In genomic region chr14:32968972-32969544, GRCh38 we compare ENCODE assay signal across 24 cellular contexts. TPM values are rescaled to one million over a fixed set of nuclear protein-coding genes. Genes with fewer than 3 reads are reported as not detected.
"Had no signal": no experiment of that assay in that cellular context is flagged by ENCODE, and none has a peak within 500 bp of the region (broad histone marks: within the 10 kb centered on the region; RNA-seq: fewer than 3 reads in every experiment).

No MANE protein-coding gene starts in this region.

- H3K79me2 ChIP-seq: hepatocyte had no signal

- H3K4me1 ChIP-seq: heart right ventricle, prostate gland, right lobe of liver, tibial nerve, vagina had no signal

- H3K36me3 ChIP-seq: heart right ventricle, ovary, prostate gland, right lobe of liver, tibial nerve, vagina had no signal

- H3K9me3 Mint-ChIP-seq: stimulated activated naive CD8-positive, alpha-beta T cell treated with anti-CD3 and anti-CD28 coated beads, Interleukin-15, Interleukin-2, amounts not matched to agents 100 ng/mL and 50 ng/mL, for 24 hours; type B pancreatic cell had no signal

- H3K27ac ChIP-seq: heart right ventricle, hepatocyte, ovary, prostate gland, right lobe of liver, skin epidermis, tibial nerve, vagina had no signal

- H3K27me3 ChIP-seq: heart right ventricle, hepatocyte, ovary, right lobe of liver, tibial nerve, vagina had no signal

- H3K4me2 ChIP-seq: hepatocyte had no signal

- H3K27me3 Mint-ChIP-seq: natural killer cell treated with Interleukin-12 subunit alpha and Interleukin-12 subunit beta and Interleukin-15 and Interleukin-18, amount 100 ng/mL, for 72 hours; stimulated activated naive CD8-positive, alpha-beta T cell treated with anti-CD3 and anti-CD28 coated beads, Interleukin-15, Interleukin-2, amounts not matched to agents 100 ng/mL and 50 ng/mL, for 24 hours; type B pancreatic cell had no signal

- H3K4me3 ChIP-seq: heart right ventricle, hepatocyte, lung, mucosa of descending colon, ovary, prostate gland, right lobe of liver, skin epidermis, tibial nerve, vagina had no signal

- H3K4me1 Mint-ChIP-seq: naive thymus-derived CD4-positive, alpha-beta T cell had no signal

- H3K4me3 Mint-ChIP-seq: naive thymus-derived CD4-positive, alpha-beta T cell; natural killer cell treated with Interleukin-12 subunit alpha and Interleukin-12 subunit beta and Interleukin-15 and Interleukin-18, amount 100 ng/mL, for 72 hours; stimulated activated naive CD8-positive, alpha-beta T cell treated with anti-CD3 and anti-CD28 coated beads, Interleukin-15, Interleukin-2, amounts not matched to agents 100 ng/mL and 50 ng/mL, for 24 hours; type B pancreatic cell had no signal

- H3K9me3 ChIP-seq: heart right ventricle, mucosa of descending colon, ovary, prostate gland, right lobe of liver, tibial nerve, vagina had no signal

- ATAC-seq: left lobe of liver; mucosa of descending colon; naive thymus-derived CD4-positive, alpha-beta T cell; natural killer cell treated with Interleukin-12 subunit alpha and Interleukin-12 subunit beta and Interleukin-15 and Interleukin-18, amount 100 ng/mL, for 72 hours; right lobe of liver had no signal

- H3K27ac Mint-ChIP-seq: naive thymus-derived CD4-positive, alpha-beta T cell; natural killer cell treated with Interleukin-12 subunit alpha and Interleukin-12 subunit beta and Interleukin-15 and Interleukin-18, amount 100 ng/mL, for 72 hours; stimulated activated naive CD8-positive, alpha-beta T cell treated with anti-CD3 and anti-CD28 coated beads, Interleukin-15, Interleukin-2, amounts not matched to agents 100 ng/mL and 50 ng/mL, for 24 hours; type B pancreatic cell had no signal

- H3K36me3 Mint-ChIP-seq: naive thymus-derived CD4-positive, alpha-beta T cell; natural killer cell treated with Interleukin-12 subunit alpha and Interleukin-12 subunit beta and Interleukin-15 and Interleukin-18, amount 100 ng/mL, for 72 hours; type B pancreatic cell had no signal

- DNase-seq: heart right ventricle; islet precursor cell; mesendoderm; midbrain; mucosa of descending colon; naive thymus-derived CD4-positive, alpha-beta T cell; ovary; retina; right lobe of liver; stimulated activated CD4-positive, alpha-beta T cell treated with anti-CD3 and anti-CD28 coated beads, Interleukin-12 subunit alpha, Interleukin-12 subunit beta, amount 100 ng/mL, for 4 hours; stimulated activated CD4-positive, alpha-beta T cell treated with anti-CD3 and anti-CD28 coated beads, Interleukin-15, amount 100 ng/mL, for 24 hours; stimulated activated CD4-positive, alpha-beta T cell treated with anti-CD3 and anti-CD28 coated beads, Interleukin-2, amount 100 ng/mL, for 24 hours; stimulated activated CD4-positive, alpha-beta T cell treated with anti-CD3 and anti-CD28 coated beads, Interleukin-4, amount 100 ng/mL, for 1 hour; stimulated activated naive CD4-positive, alpha-beta T cell had no signal

- H2AFZ ChIP-seq: hepatocyte had no signal

RNA-seq across cellular contexts. Expression of gene NPAS3, which starts 30.4 kb away (rescaled TPM):
- total RNA-seq: left lobe of liver; naive thymus-derived CD4-positive, alpha-beta T cell; natural killer cell treated with Interleukin-12 subunit alpha and Interleukin-12 subunit beta and Interleukin-15 and Interleukin-18, amount 100 ng/mL, for 72 hours had no signal
- polyA plus RNA-seq: naive thymus-derived CD4-positive, alpha-beta T cell had no signal
